In the genomic region with DNA sequence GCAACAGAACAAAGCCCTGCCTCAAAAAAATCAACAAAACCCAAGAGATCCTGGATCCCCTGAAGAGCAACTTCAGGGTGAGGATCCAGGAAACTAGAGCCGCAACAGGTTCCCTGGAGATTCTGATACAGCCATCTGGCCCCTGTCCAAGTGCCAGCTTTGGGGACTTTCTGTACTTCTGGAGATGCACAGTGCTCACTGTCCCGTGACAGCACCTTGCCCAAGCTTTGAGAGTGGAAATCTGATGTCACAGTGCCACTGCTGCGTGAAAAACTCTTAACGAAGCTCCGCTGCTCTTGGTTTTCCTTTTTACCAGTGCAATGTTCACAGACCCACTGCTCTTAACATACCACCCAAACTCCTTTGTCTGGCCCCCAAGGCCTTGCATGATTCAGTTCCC, we compare ENCODE assay signal across 1 cellular context.
TF ChIP-seq lines count a peak whose summit lies in the region.

No MANE protein-coding gene starts in this region.

TF ChIP-seq in H1, 55 proteins besides CTCF, POLR2A, EP300 and RAD21:
- TF ChIP-seq RXRA (IDR thresholded peaks at IDR 0.05; ENCODE audit: insufficient read depth, low read depth, low read length), result no peak
- TF ChIP-seq ATF2 (IDR thresholded peaks at IDR 0.05; ENCODE audit: low read length), result no peak
- no peak for TF ChIP-seq CHD2 (IDR thresholded peaks at IDR 0.05; ENCODE audit: low read length)
- no peak for TF ChIP-seq BACH1 (IDR thresholded peaks at IDR 0.05; ENCODE audit: low read length)
- TF ChIP-seq SRF (IDR thresholded peaks at IDR 0.05; ENCODE audit: low read depth, low read length), result no peak
- TF ChIP-seq GABPA (IDR thresholded peaks at IDR 0.05; ENCODE audit: borderline replicate concordance, insufficient read depth, low read length), result no peak
- TF ChIP-seq SP4 (IDR thresholded peaks at IDR 0.05; ENCODE audit: low read length), result no peak
- no peak for TF ChIP-seq YY1 (IDR thresholded peaks at IDR 0.05; ENCODE audit: low read depth, low read length)
- TF ChIP-seq JUN (IDR thresholded peaks at IDR 0.05; ENCODE audit: low read depth, low read length), result no peak
- no peak for TF ChIP-seq FOSL1 (IDR thresholded peaks at IDR 0.05; ENCODE audit: insufficient read depth, low read depth, low read length)
- no peak for TF ChIP-seq CBX8 (IDR thresholded peaks at IDR 0.05; ENCODE audit: borderline replicate concordance, low read depth, low read length)
- no peak for TF ChIP-seq SIN3A (conservative IDR thresholded peaks at IDR 0.05 in 1 of 2, IDR thresholded peaks at IDR 0.05 in 1 of 2; ENCODE audit: low read depth in 1 of 2, low read length in 2 of 2)
- no peak for TF ChIP-seq EGR1 (IDR thresholded peaks at IDR 0.05; ENCODE audit: borderline replicate concordance, low read depth, low read length)
- no peak for TF ChIP-seq CEBPB (IDR thresholded peaks at IDR 0.05; ENCODE audit: low read depth, low read length)
- no peak for TF ChIP-seq TBP (IDR thresholded peaks at IDR 0.05; ENCODE audit: low read depth, low read length)
TF ChIP-seq in H1: peak in this region for 0.
